In genomic region chr20:43590392-43591303, GRCh38 we compare ENCODE assay signal across 8 cellular contexts. TPM values are rescaled to one million over a fixed set of nuclear protein-coding genes. Genes with fewer than 3 reads are reported as not detected.
DNase-seq lines count a peak whose midpoint lies in the region; ATAC-seq and TF ChIP-seq lines count a peak whose summit lies in the region.

Gene IFT52, plus strand, starts transcription at chr20:43590937. Its CDS starts 3,762 bp downstream, at chr20:43594699.

- no peaks in the 10 kb centered on the region for H3K9me3 ChIP-seq in testis

- peak; percentile 23 for TF ChIP-seq POLR2A in testis (IDR thresholded peaks at IDR 0.05)

- no peaks in the 10 kb centered on the region for H3K27me3 ChIP-seq in testis

- H3K36me3 ChIP-seq in testis (ENCODE audit: low read depth, missing control alignments), result no peaks in the 10 kb centered on the region

- DNase-seq in GM04504 (ENCODE audit: low read depth) (peak; percentile 77), NCI-H1092 (lab: John Stamatoyannopoulos, UW) (peak; percentile 92), glomerular endothelial cell (ENCODE audit: extremely low read depth, low read depth, low spot score) (peak; percentile 57), omental fat pad (ENCODE audit: low spot score) (peak; percentile 78), testis (peak; percentile 95)
- peak; percentile 84 to 91 for DNase-seq in activated naive CD4-positive, alpha-beta T cell treated with anti-CD3 and anti-CD28 coated beads, Interleukin-2, amount 50 U/mL, for 72 hours (ENCODE audit: low spot score in 2 of 2)

- peak within 1 kb of the TSS; percentile 79 to 88 for H3K27ac ChIP-seq in testis

- ATAC-seq in HG02571 (IDR thresholded peaks at IDR 0.05; ENCODE audit: unreplicated experiment) (peak; percentile 97), SK-N-SH treated with all-trans-retinoic acid at 6 μM for 48 hours (peak; percentile 99), omental fat pad (ENCODE audit: low FRiP score) (peak; percentile 99)
- ATAC-seq in activated naive CD4-positive, alpha-beta T cell treated with anti-CD3 and anti-CD28 coated beads, Interleukin-2, amount 50 U/mL, for 72 hours, result peak; percentile 99

- TF ChIP-seq CTCF in omental fat pad (IDR thresholded peaks at IDR 0.05) (no peak), testis (IDR thresholded peaks at IDR 0.05) (no peak)

- intact Hi-C loops in testis (cut with DNase I; ENCODE audit: low total_unique reads), result no loop called here

- peak within 1 kb of the TSS; percentile 95 to 96 for H3K27ac Mint-ChIP-seq in activated naive CD4-positive, alpha-beta T cell treated with anti-CD3 and anti-CD28 coated beads, Interleukin-2, amount 50 U/mL, for 72 hours

- H3K36me3 Mint-ChIP-seq in activated naive CD4-positive, alpha-beta T cell treated with anti-CD3 and anti-CD28 coated beads, Interleukin-2, amount 50 U/mL, for 72 hours, result peaks cover 0 to 6% of the 10 kb centered on the region in 2 donors

- 1% methylated on average over 25 to 68 of the region's 68 CpGs for WGBS in testis, 2 donors

- H3K4me3 ChIP-seq in testis, result peak within 1 kb of the TSS; percentile 85 to 95

- no peaks in the 10 kb centered on the region for H3K9me3 Mint-ChIP-seq in activated naive CD4-positive, alpha-beta T cell treated with anti-CD3 and anti-CD28 coated beads, Interleukin-2, amount 50 U/mL, for 72 hours

- peaks cover 34% of the 10 kb centered on the region for H3K4me1 ChIP-seq in testis

TF ChIP-seq in SK-N-SH treated with all-trans-retinoic acid at 6 μM for 48 hours, 23 proteins besides CTCF, POLR2A, EP300 and RAD21:
- TF ChIP-seq PATZ1 (CRISPR knock-in tag; IDR thresholded peaks at IDR 0.05; ENCODE audit: borderline replicate concordance) (peak; percentile 99), BACH2 (CRISPR knock-in tag; IDR thresholded peaks at IDR 0.05; ENCODE audit: borderline replicate concordance) (no peak), RARB (CRISPR knock-in tag; IDR thresholded peaks at IDR 0.05) (no peak)

RNA-seq across cellular contexts. Expression of gene IFT52, which starts in this region (rescaled TPM):
- total RNA-seq in activated naive CD4-positive, alpha-beta T cell treated with anti-CD3 and anti-CD28 coated beads, Interleukin-2, amount 50 U/mL, for 72 hours, result 10 to 100 TPM; 15.4 to 15.5 TPM
- total RNA-seq in glomerular endothelial cell (41.0 and 50.6 TPM in 2 replicates), omental fat pad (10 to 100 TPM; 16.9 to 54.7 (median 19.1) TPM), testis (10 to 100 TPM; 57.1 to 67.3 TPM)
- 94.2 TPM for polyA plus RNA-seq in testis (ENCODE audit: insufficient read depth, low read depth, low replicate concordance)

Comparison
In these comparisons a context has a peak if more than half of its experiments do, and no peak if none do; other contexts are left out.
1. Peak in every context shown above with its lines: DNase-seq, ATAC-seq, H3K4me3 ChIP-seq and H3K27ac ChIP-seq.